ENCODE assay signal across 8 cellular contexts in genomic region chr14:70907172-70907995, GRCh38. TPM values are rescaled to one million over a fixed set of nuclear protein-coding genes. Genes with fewer than 3 reads are reported as not detected.
DNase-seq lines count a peak whose midpoint lies in the region; TF ChIP-seq lines count a peak whose summit lies in the region.

Gene PCNX1, plus strand, starts transcription at chr14:70907459. Its CDS starts 392 bp downstream, at chr14:70907851.

- peaks cover 58% of the 10 kb centered on the region for H3K79me2 ChIP-seq in GM23248 (ENCODE audit: insufficient read depth)
- H3K79me2 ChIP-seq in neural cell (replicated peaks; ENCODE audit: insufficient read depth, low read length): peaks cover 38% of the 10 kb centered on the region

- H3K9ac ChIP-seq in GM23248 (peak within 1 kb of the TSS; percentile 93), neural cell (ENCODE audit: low read length) (peak within 1 kb of the TSS; percentile 93)

- H3K4me2 ChIP-seq in GM23248 (ENCODE audit: unreplicated experiment) (peak within 1 kb of the TSS; percentile 91), neural cell (ENCODE audit: low read length) (peak within 1 kb of the TSS; percentile 28)

- H3K9me3 ChIP-seq in GM23248 (ENCODE audit: low read depth) (no peaks in the 10 kb centered on the region), neural cell (ENCODE audit: low read length) (no peaks in the 10 kb centered on the region), stomach (no peaks in the 10 kb centered on the region)

- DNase-seq in EH (ENCODE audit: low read depth) (peak; percentile 91), GM23248 (peak; percentile 95), LHCN-M2 (ENCODE audit: low read depth) (peak; percentile 84), SHP77 (lab: John Stamatoyannopoulos, UW) (peak; percentile 69 to 82), fibroblast of the conjunctiva (ENCODE audit: low read depth) (peak; percentile 75), stomach (peak; percentile 88)
- peak; percentile 86 for DNase-seq in activated effector memory CD4-positive, alpha-beta T cell treated with Interleukin-2 at 50 U/mL for 16 hours

- no peak for TF ChIP-seq POLR2A in stomach (IDR thresholded peaks at IDR 0.05)

- H3K27me3 ChIP-seq in GM23248 (replicated peaks; ENCODE audit: insufficient read depth) (no peaks in the 10 kb centered on the region), neural cell (ENCODE audit: insufficient read depth, low read depth, low read length) (no peaks in the 10 kb centered on the region), stomach (no peaks in the 10 kb centered on the region)

- in situ Hi-C loops in GM23248 (cut with MboI): no loop called here

- intact Hi-C loops in stomach (cut with DNase I; ENCODE audit: low total_unique reads): loop anchor here (10.0 kb wide), 1 partner anchor 67 kb away; no protein-coding TSS in a partner anchor

- TF ChIP-seq EP300 in neural cell (conservative IDR thresholded peaks at IDR 0.05; ENCODE audit: poor library complexity, severe bottlenecking): no peak
- no peak for TF ChIP-seq EP300 in stomach (IDR thresholded peaks at IDR 0.05)

- H3K36me3 ChIP-seq in GM23248 (ENCODE audit: low read depth) (no peaks in the 10 kb centered on the region), neural cell (ENCODE audit: insufficient read depth, low read length) (no peaks in the 10 kb centered on the region), stomach (no peaks in the 10 kb centered on the region)

- H3K4me1 ChIP-seq in GM23248 (ENCODE audit: insufficient read depth) (peaks cover 43% of the 10 kb centered on the region), stomach (peaks cover 7 to 61% (median 41%) of the 10 kb centered on the region in 4 donors)

- H3K9me2 ChIP-seq in GM23248 (ENCODE audit: insufficient read depth) (no peaks in the 10 kb centered on the region), neural cell (ENCODE audit: insufficient read depth, low read length) (no peaks in the 10 kb centered on the region)

- TF ChIP-seq CTCF in neural cell (IDR thresholded peaks at IDR 0.05; ENCODE audit: poor library complexity, severe bottlenecking) (peak; percentile 94), stomach (IDR thresholded peaks at IDR 0.05) (peak in 5 of 7 experiments; percentile 22 to 89 (median 83))

- H3K4me3 ChIP-seq in GM23248 (peak within 1 kb of the TSS; percentile 80), neural cell (ENCODE audit: low read length) (peak within 1 kb of the TSS; percentile 97), stomach (peak within 1 kb of the TSS; percentile 78 to 97 (median 94))

- H3F3A ChIP-seq in GM23248 (ENCODE audit: insufficient read depth) (peaks cover 19% of the 10 kb centered on the region), neural cell (ENCODE audit: insufficient read depth, low read length, poor library complexity, severe bottlenecking) (no peaks in the 10 kb centered on the region)

- 1 to 3% methylated on average over 36 to 68 of the region's 101 CpGs for WGBS in GM23248 (ENCODE audit: low coverage in 1 of 2, low lambda C conversion rate in 2 of 2, missing lambda C conversion rate in 2 of 2), 2 experiments
- 0 to 1% (median 1%) methylated on average over 4 to 101 of the region's 101 CpGs; no CpG with 5 or more reads in 1 of the 5 donors for WGBS in stomach, 5 donors

- peak within 1 kb of the TSS; percentile 83 for H3K27ac ChIP-seq in GM23248
- H3K27ac ChIP-seq in neural cell (ENCODE audit: low read length): peak within 1 kb of the TSS; percentile 90
- H3K27ac ChIP-seq in stomach: peak within 1 kb of the TSS; percentile 91 to 98 (median 96)

- TF ChIP-seq RAD21 in neural cell (conservative IDR thresholded peaks at IDR 0.05): peak; percentile 71

- H4K20me1 ChIP-seq in GM23248 (ENCODE audit: insufficient read depth): no peaks in the 10 kb centered on the region
- peaks cover 9% of the 10 kb centered on the region for H4K20me1 ChIP-seq in neural cell (ENCODE audit: insufficient read depth)

- H2AFZ ChIP-seq in GM23248 (peak within 1 kb of the TSS; percentile 94), neural cell (ENCODE audit: low read depth, low read length) (peak within 1 kb of the TSS; percentile 43)

TF ChIP-seq in neural cell, 6 proteins besides CTCF, POLR2A, EP300 and RAD21:
- peak; percentile 21 for TF ChIP-seq TAF1 (IDR thresholded peaks at IDR 0.05; ENCODE audit: low read depth)
- peak; percentile 77 for TF ChIP-seq SMC3 (conservative IDR thresholded peaks at IDR 0.05; ENCODE audit: poor library complexity)
- TF ChIP-seq REST (IDR thresholded peaks at IDR 0.05; ENCODE audit: borderline replicate concordance): peak; percentile 79
- no peak for TF ChIP-seq EZH2 (IDR thresholded peaks at IDR 0.05; ENCODE audit: borderline replicate concordance, insufficient read depth, low read length, poor library complexity, severe bottlenecking)
- no peak for TF ChIP-seq MXI1 (conservative IDR thresholded peaks at IDR 0.05; ENCODE audit: poor library complexity, severe bottlenecking)
- TF ChIP-seq POLR2AphosphoS5 (IDR thresholded peaks at IDR 0.05): peak; percentile 57

RNA-seq across cellular contexts. Expression of gene PCNX1, which starts in this region (rescaled TPM):
- 32.5 and 33.5 TPM in 2 replicates for total RNA-seq in GM23248 (2014; rRNA removed; shearing (Covaris generic))
- polyA plus RNA-seq in GM23248 (2016; fragmentation: Nextera tagmentation; extraction: Ambion mirVana): 4.8 and 6.9 TPM in 2 replicates
- 24.0 and 24.9 TPM in 2 replicates for total RNA-seq in LHCN-M2 (2014; rRNA removed)
- 7.0 TPM for polyA plus RNA-seq in LHCN-M2 (2012)
- polyA plus RNA-seq in neural cell: 21.7 and 23.7 TPM in 2 replicates
- 126 and 141 TPM in 2 replicates for polyA minus RNA-seq in neural cell
- 100 to 1,000 TPM in 2 of 5 donors, 10 to 100 TPM in 3; 39.7 to 198 (median 61.8) TPM for total RNA-seq in stomach
- polyA plus RNA-seq in stomach: 1 to 10 TPM; 2.3 to 4.8 (median 2.9) TPM

Comparison
In these comparisons a context has a peak if more than half of its experiments do, and no peak if none do; other contexts are left out.
1. Peak in every context shown above with its lines: DNase-seq, H3K4me3 ChIP-seq and H3K27ac ChIP-seq.